1 cellular context compared by ENCODE assay signal in the genomic region with DNA sequence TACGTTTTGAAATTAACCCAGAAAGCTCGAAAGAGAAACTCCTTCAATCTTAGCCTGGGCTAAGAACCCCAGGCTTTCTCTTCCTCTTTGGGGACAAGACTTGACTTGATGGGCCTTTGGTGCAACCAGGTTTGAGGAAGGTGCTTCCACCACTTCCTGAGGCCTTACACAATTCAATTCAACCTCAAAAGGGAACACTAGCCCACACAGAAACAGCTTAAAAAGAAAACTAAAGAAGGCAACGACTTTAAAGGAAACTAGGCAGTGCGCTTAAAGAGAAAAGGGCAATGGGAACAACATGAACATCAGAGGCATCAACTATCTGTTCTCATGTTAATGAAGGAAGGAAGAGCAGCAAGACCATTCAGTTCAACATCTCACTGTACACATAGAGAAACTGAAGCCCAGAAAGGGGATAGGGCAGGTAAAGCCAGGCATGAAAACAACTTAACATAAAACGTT.
TF ChIP-seq lines count a peak whose summit lies in the region.

No MANE protein-coding gene starts in this region.

TF ChIP-seq in SK-N-SH, 30 proteins besides CTCF, POLR2A, EP300 and RAD21 (continued from another document):
- TF ChIP-seq RCOR1 (IDR thresholded peaks at IDR 0.05; ENCODE audit: low read length) (no peak), EZH2phosphoT487 (IDR thresholded peaks at IDR 0.05; ENCODE audit: borderline replicate concordance, low read depth) (no peak), YY1 (IDR thresholded peaks at IDR 0.05; ENCODE audit: low read depth) (no peak), PBX3 (IDR thresholded peaks at IDR 0.05) (no peak), FOXM1 (IDR thresholded peaks at IDR 0.05; ENCODE audit: low read depth) (no peak), RXRA (IDR thresholded peaks at IDR 0.05; ENCODE audit: borderline replicate concordance, low read depth) (no peak), CHD2 (IDR thresholded peaks at IDR 0.05; ENCODE audit: low read length, partially characterized antibody) (no peak), ELF1 (IDR thresholded peaks at IDR 0.05) (no peak), MEF2A (IDR thresholded peaks at IDR 0.05; ENCODE audit: borderline replicate concordance, low read depth) (no peak), POLR2AphosphoS5 (IDR thresholded peaks at IDR 0.05; ENCODE audit: low read depth, low read length) (no peak), RFX5 (IDR thresholded peaks at IDR 0.05; ENCODE audit: low read length) (no peak)
- TF ChIP-seq, protein P1, sequence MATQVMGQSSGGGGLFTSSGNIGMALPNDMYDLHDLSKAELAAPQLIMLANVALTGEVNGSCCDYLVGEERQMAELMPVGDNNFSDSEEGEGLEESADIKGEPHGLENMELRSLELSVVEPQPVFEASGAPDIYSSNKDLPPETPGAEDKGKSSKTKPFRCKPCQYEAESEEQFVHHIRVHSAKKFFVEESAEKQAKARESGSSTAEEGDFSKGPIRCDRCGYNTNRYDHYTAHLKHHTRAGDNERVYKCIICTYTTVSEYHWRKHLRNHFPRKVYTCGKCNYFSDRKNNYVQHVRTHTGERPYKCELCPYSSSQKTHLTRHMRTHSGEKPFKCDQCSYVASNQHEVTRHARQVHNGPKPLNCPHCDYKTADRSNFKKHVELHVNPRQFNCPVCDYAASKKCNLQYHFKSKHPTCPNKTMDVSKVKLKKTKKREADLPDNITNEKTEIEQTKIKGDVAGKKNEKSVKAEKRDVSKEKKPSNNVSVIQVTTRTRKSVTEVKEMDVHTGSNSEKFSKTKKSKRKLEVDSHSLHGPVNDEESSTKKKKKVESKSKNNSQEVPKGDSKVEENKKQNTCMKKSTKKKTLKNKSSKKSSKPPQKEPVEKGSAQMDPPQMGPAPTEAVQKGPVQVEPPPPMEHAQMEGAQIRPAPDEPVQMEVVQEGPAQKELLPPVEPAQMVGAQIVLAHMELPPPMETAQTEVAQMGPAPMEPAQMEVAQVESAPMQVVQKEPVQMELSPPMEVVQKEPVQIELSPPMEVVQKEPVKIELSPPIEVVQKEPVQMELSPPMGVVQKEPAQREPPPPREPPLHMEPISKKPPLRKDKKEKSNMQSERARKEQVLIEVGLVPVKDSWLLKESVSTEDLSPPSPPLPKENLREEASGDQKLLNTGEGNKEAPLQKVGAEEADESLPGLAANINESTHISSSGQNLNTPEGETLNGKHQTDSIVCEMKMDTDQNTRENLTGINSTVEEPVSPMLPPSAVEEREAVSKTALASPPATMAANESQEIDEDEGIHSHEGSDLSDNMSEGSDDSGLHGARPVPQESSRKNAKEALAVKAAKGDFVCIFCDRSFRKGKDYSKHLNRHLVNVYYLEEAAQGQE (IDR thresholded peaks at IDR 0.05; ENCODE audit: low read depth, low read length), result no peak
- TF ChIP-seq, protein P2, sequence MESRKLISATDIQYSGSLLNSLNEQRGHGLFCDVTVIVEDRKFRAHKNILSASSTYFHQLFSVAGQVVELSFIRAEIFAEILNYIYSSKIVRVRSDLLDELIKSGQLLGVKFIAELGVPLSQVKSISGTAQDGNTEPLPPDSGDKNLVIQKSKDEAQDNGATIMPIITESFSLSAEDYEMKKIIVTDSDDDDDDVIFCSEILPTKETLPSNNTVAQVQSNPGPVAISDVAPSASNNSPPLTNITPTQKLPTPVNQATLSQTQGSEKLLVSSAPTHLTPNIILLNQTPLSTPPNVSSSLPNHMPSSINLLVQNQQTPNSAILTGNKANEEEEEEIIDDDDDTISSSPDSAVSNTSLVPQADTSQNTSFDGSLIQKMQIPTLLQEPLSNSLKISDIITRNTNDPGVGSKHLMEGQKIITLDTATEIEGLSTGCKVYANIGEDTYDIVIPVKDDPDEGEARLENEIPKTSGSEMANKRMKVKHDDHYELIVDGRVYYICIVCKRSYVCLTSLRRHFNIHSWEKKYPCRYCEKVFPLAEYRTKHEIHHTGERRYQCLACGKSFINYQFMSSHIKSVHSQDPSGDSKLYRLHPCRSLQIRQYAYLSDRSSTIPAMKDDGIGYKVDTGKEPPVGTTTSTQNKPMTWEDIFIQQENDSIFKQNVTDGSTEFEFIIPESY (IDR thresholded peaks at IDR 0.05; ENCODE audit: borderline replicate concordance, low read depth), result no peak
